Comparison of ENCODE assay signal across 1 cellular context in genomic region chr1:53641481-53642214, GRCh38.
TF ChIP-seq lines count a peak whose summit lies in the region.

No MANE protein-coding gene starts in this region.

TF ChIP-seq in HepG2, 621 proteins besides CTCF, POLR2A, EP300 and RAD21 (continued from another document):
- TF ChIP-seq IKZF5 (CRISPR knock-in tag; IDR thresholded peaks at IDR 0.05), result no peak
- no peak for TF ChIP-seq ZNF547 (CRISPR knock-in tag; IDR thresholded peaks at IDR 0.05)
- TF ChIP-seq JUND (CRISPR knock-in tag; IDR thresholded peaks at IDR 0.05), result no peak
- no peak for TF ChIP-seq MLLT10 (CRISPR knock-in tag; IDR thresholded peaks at IDR 0.05)
- TF ChIP-seq KDM5B (CRISPR knock-in tag; IDR thresholded peaks at IDR 0.05; ENCODE audit: borderline replicate concordance), result no peak
- TF ChIP-seq ZBTB46 (CRISPR knock-in tag; IDR thresholded peaks at IDR 0.05; ENCODE audit: borderline replicate concordance), result no peak
- no peak for TF ChIP-seq ZNF781 (CRISPR knock-in tag; IDR thresholded peaks at IDR 0.05; ENCODE audit: borderline replicate concordance, not compliant biosample characterization)
- TF ChIP-seq HNF4G (IDR thresholded peaks at IDR 0.05; ENCODE audit: borderline replicate concordance, low read depth, low read length), result no peak
- TF ChIP-seq HNF4G (CRISPR knock-in tag; IDR thresholded peaks at IDR 0.05; ENCODE audit: borderline replicate concordance, low read depth), result no peak
- no peak for TF ChIP-seq ZNF496 (CRISPR knock-in tag; IDR thresholded peaks at IDR 0.05; ENCODE audit: insufficient replicate concordance)
- no peak for TF ChIP-seq ZBTB38 (CRISPR knock-in tag; IDR thresholded peaks at IDR 0.05)
- TF ChIP-seq MIER2 (CRISPR knock-in tag; IDR thresholded peaks at IDR 0.05), result no peak
